8 cellular contexts compared by ENCODE assay signal in the genomic region with DNA sequence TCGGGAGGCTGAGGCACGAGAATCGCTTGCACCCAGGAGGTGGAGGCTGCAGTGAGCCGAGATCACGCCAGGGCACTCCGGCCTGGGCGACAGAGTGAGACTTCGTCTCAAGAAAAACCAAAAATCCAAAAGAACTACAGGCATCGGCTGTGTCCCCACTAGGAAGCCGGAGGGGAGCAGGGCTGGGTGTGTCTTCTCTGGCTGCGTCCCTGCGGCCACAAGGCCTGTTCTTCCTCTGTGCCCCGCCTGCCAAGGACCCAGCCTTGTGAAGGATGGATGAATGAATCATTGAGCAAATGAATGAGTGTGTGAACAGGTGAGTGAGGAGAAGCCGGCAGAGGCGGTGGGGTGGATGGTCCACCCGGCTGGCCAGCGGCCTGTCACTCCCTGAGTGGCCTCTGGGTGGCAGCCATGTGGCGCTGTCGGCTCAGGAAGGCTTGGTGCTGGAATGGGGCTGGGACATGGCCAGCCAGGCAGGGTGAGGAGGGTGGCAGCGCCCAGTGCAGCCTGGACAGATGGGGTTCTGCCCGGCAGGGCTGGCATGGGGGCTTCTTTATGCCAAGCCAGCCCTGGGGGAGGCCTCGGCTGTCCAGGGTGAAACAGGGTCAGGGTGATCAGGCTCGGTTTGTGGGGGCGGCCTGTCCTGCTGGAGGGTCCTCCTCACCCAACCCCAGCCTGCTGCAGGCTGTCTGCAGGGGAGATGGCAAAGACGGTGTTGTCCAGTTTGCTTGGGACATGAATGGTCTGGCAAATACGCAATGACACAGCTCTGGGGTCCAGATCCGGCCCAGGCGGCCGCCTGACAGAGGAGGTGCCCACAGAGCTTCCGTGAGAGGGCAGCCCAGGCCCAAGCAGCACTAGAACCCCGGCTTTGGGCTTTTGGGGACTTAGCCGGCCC. TPM values are rescaled to one million over a fixed set of nuclear protein-coding genes. Genes with fewer than 3 reads are reported as not detected.
DNase-seq lines count a peak whose midpoint lies in the region; ATAC-seq and TF ChIP-seq lines count a peak whose summit lies in the region.

No MANE protein-coding gene starts in this region.

- no peaks in the 10 kb centered on the region for H3K36me3 Mint-ChIP-seq in IgD-negative memory B cell
- no peaks in the 10 kb centered on the region for H3K36me3 Mint-ChIP-seq in naive thymus-derived CD4-positive, alpha-beta T cell

- peaks cover 0 to 2% (median 0%) of the 10 kb centered on the region in 3 donors for H3K9me3 Mint-ChIP-seq in IgD-negative memory B cell
- peaks cover 0 to 2% (median 0%) of the 10 kb centered on the region in 11 donors for H3K9me3 Mint-ChIP-seq in naive thymus-derived CD4-positive, alpha-beta T cell
- no peaks in the 10 kb centered on the region for H3K9me3 Mint-ChIP-seq in stimulated activated naive CD8-positive, alpha-beta T cell treated with anti-CD3 and anti-CD28 coated beads, Interleukin-15, amount 100 ng/mL, for 72 hours

- no peaks in the 10 kb centered on the region for H3K9me3 ChIP-seq in OCI-LY7 (ENCODE audit: low read length)
- H3K9me3 ChIP-seq in esophagus (ENCODE audit: control insufficient read depth in 2 of 2, insufficient read depth in 1 of 2, low read depth in 1 of 2, low read length in 1 of 2) = no peaks in the 10 kb centered on the region
- H3K9me3 ChIP-seq in naive thymus-derived CD4-positive, alpha-beta T cell (ENCODE audit: control insufficient read depth in 2 of 3, low read length in 3 of 3) = no peaks in the 10 kb centered on the region

- intact Hi-C loops in OCI-LY7 (cut with micrococcal nuclease; ENCODE audit: unreplicated experiment) = loop anchor here (2.0 kb wide), 1 partner anchor 75 kb away; no protein-coding TSS in a partner anchor
- intact Hi-C loops in naive thymus-derived CD4-positive, alpha-beta T cell (cut with micrococcal nuclease) = loop anchor here in 1 of 2 donors (1.0 kb wide), 1 partner anchor 127 kb away; a partner anchor contains a TSS

- TF ChIP-seq CTCF in OCI-LY7 (conservative IDR thresholded peaks at IDR 0.05; ENCODE audit: low read length) = peak; percentile 95

- H3K4me3 ChIP-seq in OCI-LY7 (ENCODE audit: low read depth, low read length, poor library complexity, severe bottlenecking) (no peak overlapping the region), esophagus (ENCODE audit: low read depth in 1 of 2, low read length in 2 of 2) (no peak overlapping the region)
- no peak overlapping the region for H3K4me3 ChIP-seq in naive thymus-derived CD4-positive, alpha-beta T cell (ENCODE audit: low read length)

- 39% methylated on average over 32 of the region's 32 CpGs for WGBS in esophagus, 2 donors

- no TSS peak for BruUV-seq in OCI-LY7 (replicated peaks; lab: Mats Ljungman, UMichigan)

- no peak overlapping the region for H2AFZ ChIP-seq in OCI-LY7 (ENCODE audit: low read length)

- H3K4me1 Mint-ChIP-seq in IgD-negative memory B cell = peaks cover 0 to 10% (median 6%) of the 10 kb centered on the region in 3 donors
- H3K4me1 Mint-ChIP-seq in naive thymus-derived CD4-positive, alpha-beta T cell = peaks cover 4 to 11% (median 8%) of the 10 kb centered on the region in 7 donors
- peaks cover 20% of the 10 kb centered on the region for H3K4me1 Mint-ChIP-seq in stimulated activated naive CD8-positive, alpha-beta T cell treated with anti-CD3 and anti-CD28 coated beads, Interleukin-15, amount 100 ng/mL, for 72 hours

- no peaks in the 10 kb centered on the region for H3K4me1 ChIP-seq in OCI-LY7 (ENCODE audit: insufficient read depth, low read length, poor library complexity, severe bottlenecking)
- H3K4me1 ChIP-seq in esophagus (ENCODE audit: control insufficient read depth in 2 of 2, insufficient read depth in 2 of 2, low read length in 1 of 2) = peaks cover 0 to 29% of the 10 kb centered on the region in 2 donors
- H3K4me1 ChIP-seq in naive thymus-derived CD4-positive, alpha-beta T cell (ENCODE audit: control insufficient read depth in 2 of 2, insufficient read depth in 2 of 2, low read length in 2 of 2) = no peaks in the 10 kb centered on the region

- no peaks in the 10 kb centered on the region for H4K20me1 ChIP-seq in OCI-LY7 (ENCODE audit: insufficient read depth, low read length)

- H3K36me3 ChIP-seq in OCI-LY7 (ENCODE audit: insufficient read depth, low read length) = no peaks in the 10 kb centered on the region
- no peaks in the 10 kb centered on the region for H3K36me3 ChIP-seq in esophagus (ENCODE audit: control insufficient read depth in 2 of 2, insufficient read depth in 2 of 2, low read length in 1 of 2)
- H3K36me3 ChIP-seq in naive thymus-derived CD4-positive, alpha-beta T cell (ENCODE audit: control insufficient read depth in 2 of 3, insufficient read depth in 3 of 3, low read length in 3 of 3) = no peaks in the 10 kb centered on the region

- no peak overlapping the region for H3K27ac Mint-ChIP-seq in IgD-negative memory B cell
- H3K27ac Mint-ChIP-seq in naive thymus-derived CD4-positive, alpha-beta T cell = peak overlapping the region in 1 of 9 donors; percentile 55
- H3K27ac Mint-ChIP-seq in stimulated activated naive CD8-positive, alpha-beta T cell treated with anti-CD3 and anti-CD28 coated beads, Interleukin-15, amount 100 ng/mL, for 72 hours = peak overlapping the region in 1 of 2 donors; percentile 27

- POLR2A ChIA-PET in OCI-LY7 (lab: Charles Lee) = no interaction called here
- POLR2A ChIA-PET in naive thymus-derived CD4-positive, alpha-beta T cell (lab: Charles Lee) = no interaction called here

- H3K27ac ChIP-seq in OCI-LY7 (ENCODE audit: low read depth, low read length, poor library complexity, severe bottlenecking) (no peak overlapping the region), esophagus (ENCODE audit: low read depth in 2 of 2, low read length in 1 of 2) (peak overlapping the region; percentile 35 to 74)
- no peak overlapping the region for H3K27ac ChIP-seq in naive thymus-derived CD4-positive, alpha-beta T cell (ENCODE audit: low read depth, low read length)

- peak; percentile 62 for DNase-seq in DMS53 treated with DMSO at 0.1 percent for 48 hours (lab: John Stamatoyannopoulos, UW; ENCODE audit: unreplicated experiment)
- peak; percentile 72 for DNase-seq in OCI-LY7 (ENCODE audit: low spot score)
- peak; percentile 42 for DNase-seq in activated T-cell treated with anti-CD3 and anti-CD28 coated beads for 4 hours
- peak in 7 of 9 donors; percentile 33 to 78 (median 42) for DNase-seq in naive thymus-derived CD4-positive, alpha-beta T cell
- peak; percentile 68 to 78 for DNase-seq in stimulated activated naive CD8-positive, alpha-beta T cell treated with anti-CD3 and anti-CD28 coated beads, Interleukin-15, amount 100 ng/mL, for 72 hours

- H3K4me3 Mint-ChIP-seq in IgD-negative memory B cell = peak overlapping the region in 3 of 4 donors; percentile 4 to 60 (median 30)
- H3K4me3 Mint-ChIP-seq in naive thymus-derived CD4-positive, alpha-beta T cell = peak overlapping the region in 1 of 10 donors; percentile 50
- no peak overlapping the region for H3K4me3 Mint-ChIP-seq in stimulated activated naive CD8-positive, alpha-beta T cell treated with anti-CD3 and anti-CD28 coated beads, Interleukin-15, amount 100 ng/mL, for 72 hours

- peaks cover 13% of the 10 kb centered on the region for H3K27me3 Mint-ChIP-seq in IgD-negative memory B cell
- peaks cover 17 to 35% (median 26%) of the 10 kb centered on the region in 5 donors for H3K27me3 Mint-ChIP-seq in naive thymus-derived CD4-positive, alpha-beta T cell
- peaks cover 87% of the 10 kb centered on the region for H3K27me3 Mint-ChIP-seq in stimulated activated naive CD8-positive, alpha-beta T cell treated with anti-CD3 and anti-CD28 coated beads, Interleukin-15, amount 100 ng/mL, for 72 hours

- no peaks in the 10 kb centered on the region for H3K79me2 ChIP-seq in OCI-LY7 (ENCODE audit: insufficient read depth, low read depth, low read length)

- CTCF ChIA-PET in OCI-LY7 (lab: Charles Lee; ENCODE audit: unreplicated experiment) = no interaction called here
- CTCF ChIA-PET in naive thymus-derived CD4-positive, alpha-beta T cell (lab: Charles Lee) = no interaction called here

- no peaks in the 10 kb centered on the region for H3K9me2 ChIP-seq in OCI-LY7 (ENCODE audit: insufficient read depth, low read length)

- no peaks in the 10 kb centered on the region for H3K27me3 ChIP-seq in esophagus (ENCODE audit: control insufficient read depth in 1 of 2, insufficient read depth in 2 of 2, low read length in 2 of 2)
- peaks cover 0 to 2% of the 10 kb centered on the region in 2 donors for H3K27me3 ChIP-seq in naive thymus-derived CD4-positive, alpha-beta T cell (ENCODE audit: control insufficient read depth in 2 of 2, insufficient read depth in 2 of 2, low read length in 2 of 2)

- peak; percentile 83 for ATAC-seq in naive thymus-derived CD4-positive, alpha-beta T cell
- ATAC-seq in stimulated activated naive CD8-positive, alpha-beta T cell treated with anti-CD3 and anti-CD28 coated beads, Interleukin-15, amount 100 ng/mL, for 72 hours = peak; percentile 92
- ATAC-seq in HG03039 (IDR thresholded peaks at IDR 0.05; ENCODE audit: unreplicated experiment) = no peak

- no peak overlapping the region for H3K4me2 ChIP-seq in OCI-LY7 (ENCODE audit: low read length)

RNA-seq across cellular contexts. Expression of a gene that starts 21.7 kb away (rescaled TPM):
- polyA plus RNA-seq in IgD-negative memory B cell (2.4 TPM), esophagus (10 to 100 TPM; 40.5 to 42.4 TPM)
- total RNA-seq in OCI-LY7 (2014; rRNA removed; shearing (Covaris generic)) = 46.3 and 46.9 TPM in 2 replicates
- 41.3 and 45.6 TPM in 2 replicates for total RNA-seq in OCI-LY7 (2022)
- total RNA-seq in naive thymus-derived CD4-positive, alpha-beta T cell = 10 to 100 TPM in 1 of 5 experiments, 1 to 10 TPM in 4; 4.0 to 27.4 (median 6.2) TPM
- 1 to 10 TPM; 3.4 to 5.2 TPM for polyA plus RNA-seq in naive thymus-derived CD4-positive, alpha-beta T cell

RNA-seq across cellular contexts. Expression of a gene that starts 30.6 kb away (rescaled TPM):
- polyA plus RNA-seq in IgD-negative memory B cell = 63.7 TPM
- 49.8 and 67.2 TPM in 2 replicates for total RNA-seq in OCI-LY7 (2014; rRNA removed; shearing (Covaris generic))
- 143 and 189 TPM in 2 replicates for total RNA-seq in OCI-LY7 (2022)
- polyA plus RNA-seq in esophagus = 100 to 1,000 TPM; 136 to 173 TPM
- 10 to 100 TPM; 21.3 to 83.8 (median 26.6) TPM for total RNA-seq in naive thymus-derived CD4-positive, alpha-beta T cell
- polyA plus RNA-seq in naive thymus-derived CD4-positive, alpha-beta T cell = 10 to 100 TPM; 46.3 to 51.7 TPM

RNA-seq across cellular contexts. Expression of a gene that starts 49.9 kb away (rescaled TPM):
- polyA plus RNA-seq in IgD-negative memory B cell (37.6 TPM), esophagus (100 to 1,000 TPM in 1 of 2 donors, 10 to 100 TPM in 1; 83.6 to 131 TPM)
- total RNA-seq in OCI-LY7 (2014; rRNA removed; shearing (Covaris generic)) = 120 and 162 TPM in 2 replicates
- 175 and 219 TPM in 2 replicates for total RNA-seq in OCI-LY7 (2022)
- total RNA-seq in naive thymus-derived CD4-positive, alpha-beta T cell = 100 to 1,000 TPM; 108 to 174 (median 153) TPM
- polyA plus RNA-seq in naive thymus-derived CD4-positive, alpha-beta T cell = 10 to 100 TPM; 19.8 to 40.3 TPM

RNA-seq across cellular contexts. Expression of a gene that starts 50.2 kb away (rescaled TPM):
- 33.2 TPM for polyA plus RNA-seq in IgD-negative memory B cell
- total RNA-seq in OCI-LY7 (2014; rRNA removed; shearing (Covaris generic)) = 86.1 and 86.4 TPM in 2 replicates
- total RNA-seq in OCI-LY7 (2022) = 49.8 and 52.2 TPM in 2 replicates
- 10 to 100 TPM; 36.2 to 53.9 TPM for polyA plus RNA-seq in esophagus
- total RNA-seq in naive thymus-derived CD4-positive, alpha-beta T cell = 10 to 100 TPM; 12.0 to 30.6 (median 30.1) TPM
- polyA plus RNA-seq in naive thymus-derived CD4-positive, alpha-beta T cell = 10 to 100 TPM; 33.6 to 35.3 TPM

Comparison
In these comparisons a context has a peak if more than half of its experiments do, and no peak if none do; other contexts are left out.
1. H3K4me3 Mint-ChIP-seq: peak in IgD-negative memory B cell (3 of 4); none in stimulated activated naive CD8-positive, alpha-beta T cell treated with anti-CD3 and anti-CD28 coated beads, Interleukin-15, amount 100 ng/mL, for 72 hours (0 of 2).
2. H3K27ac ChIP-seq: peak in esophagus (2 of 2); none in OCI-LY7 (single experiment) and naive thymus-derived CD4-positive, alpha-beta T cell (single experiment).
3. RNA of a gene that starts 21.7 kb away (polyA plus RNA-seq): 40.5 to 42.4 TPM in esophagus; 3.4 to 5.2 TPM in naive thymus-derived CD4-positive, alpha-beta T cell and 2.4 TPM in IgD-negative memory B cell (single experiment); every median in the first group is over 4 times any median in the second.
4. Peak in every context shown above with its lines, with median percentiles within 50 percentile points of each other: DNase-seq.